Comparison of ENCODE assay signal across 14 cellular contexts in the genomic region with DNA sequence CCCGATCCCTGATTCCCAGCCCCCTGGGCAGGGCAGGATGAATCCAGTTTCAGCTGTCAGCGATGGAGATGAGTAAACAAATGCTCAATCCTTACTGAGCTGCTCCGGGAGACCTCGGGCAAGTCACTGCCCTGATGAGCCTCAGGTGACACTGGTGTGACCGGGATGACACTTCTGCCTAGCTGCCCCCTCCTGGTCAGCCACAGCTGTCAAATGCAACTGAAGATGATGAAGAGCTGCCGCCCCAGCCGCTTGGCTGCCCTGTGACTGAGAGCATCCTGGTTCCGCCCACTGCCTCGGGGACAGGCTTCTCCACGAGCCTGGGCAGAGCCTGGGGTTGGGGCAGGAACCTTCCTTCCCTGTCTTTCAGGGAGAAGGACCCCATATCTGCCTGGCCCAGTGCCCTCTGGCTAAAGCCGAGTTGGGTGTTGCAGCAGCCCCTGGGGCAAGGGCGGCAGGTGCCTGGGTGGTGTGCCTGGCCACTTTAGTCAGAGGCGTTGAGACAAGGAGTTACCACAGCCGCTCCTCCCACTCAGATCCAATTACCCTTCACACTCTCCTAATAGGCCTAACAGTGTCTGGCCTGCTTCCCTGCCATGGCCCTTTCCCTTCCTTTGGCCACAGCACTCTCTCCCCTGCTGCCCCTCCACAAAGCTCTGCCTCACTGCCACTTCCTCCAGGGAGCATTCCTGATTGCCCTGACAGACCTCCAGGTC. TPM values are rescaled to one million over a fixed set of nuclear protein-coding genes. Genes with fewer than 3 reads are reported as not detected.
DNase-seq lines count a peak whose midpoint lies in the region; ATAC-seq and TF ChIP-seq lines count a peak whose summit lies in the region.
"Had no signal": no experiment of that assay in that cellular context is flagged by ENCODE, and none has a peak within 500 bp of the region (broad histone marks: within the 10 kb centered on the region; RNA-seq: fewer than 3 reads in every experiment).

No MANE protein-coding gene starts in this region.

- H3K9me3 ChIP-seq in OCI-LY3 (ENCODE audit: insufficient read depth, low read length), result no peaks in the 10 kb centered on the region
- H3K9me3 ChIP-seq in right atrium auricular region, result no peaks in the 10 kb centered on the region
- H3K9me3 ChIP-seq: body of pancreas, esophagus muscularis mucosa had no signal

- peak; percentile 30 for DNase-seq in NCI-H2029 (lab: John Stamatoyannopoulos, UW)
- no peak for DNase-seq in NCI-H2029 treated with DMSO at 0.1 percent for 48 hours (lab: John Stamatoyannopoulos, UW)
- no peak for DNase-seq in right atrium auricular region (ENCODE audit: low spot score)
- no peak for DNase-seq in effector memory CD8-positive, alpha-beta T cell
- no peak for DNase-seq in pons (ENCODE audit: low spot score)
- no peak for DNase-seq in HFFc6
- DNase-seq: ACHN; body of pancreas; NCI-H1930; stimulated activated naive CD8-positive, alpha-beta T cell treated with anti-CD3 and anti-CD28 coated beads, Interleukin-15, amount 100 ng/mL, for 72 hours had no signal

- H3K4me2 ChIP-seq in OCI-LY3 (ENCODE audit: low read length), result peak overlapping the region; percentile 61

- no peaks in the 10 kb centered on the region for H4K20me1 ChIP-seq in OCI-LY3 (ENCODE audit: insufficient read depth, low read length)

- H3K36me3 ChIP-seq in OCI-LY3 (replicated peaks; ENCODE audit: low read depth, low read length) (no peaks in the 10 kb centered on the region), right atrium auricular region (no peaks in the 10 kb centered on the region)
- H3K36me3 ChIP-seq: esophagus muscularis mucosa had no signal

- no peak overlapping the region for H2AFZ ChIP-seq in OCI-LY3 (ENCODE audit: low read depth, low read length)

- no peaks in the 10 kb centered on the region for H3K79me2 ChIP-seq in OCI-LY3 (ENCODE audit: low read length)

- H3K9ac ChIP-seq in OCI-LY3 (ENCODE audit: low read length), result peak overlapping the region; percentile 73; the same call in 1 of the 2 replicates

- no peaks in the 10 kb centered on the region for H3K36me3 Mint-ChIP-seq in effector memory CD8-positive, alpha-beta T cell (ENCODE audit: insufficient read depth)
- H3K36me3 Mint-ChIP-seq in HFFc6 (ENCODE audit: low read depth), result no peaks in the 10 kb centered on the region

- H3K4me1 Mint-ChIP-seq in effector memory CD8-positive, alpha-beta T cell (ENCODE audit: low read depth in 2 of 2), result no peaks in the 10 kb centered on the region
- H3K4me1 Mint-ChIP-seq in HFFc6 (ENCODE audit: low read depth), result no peaks in the 10 kb centered on the region

- no peak overlapping the region for H3K27ac Mint-ChIP-seq in effector memory CD8-positive, alpha-beta T cell
- no peak overlapping the region for H3K27ac Mint-ChIP-seq in HFFc6
- H3K27ac Mint-ChIP-seq: stimulated activated naive CD8-positive, alpha-beta T cell treated with anti-CD3 and anti-CD28 coated beads, Interleukin-15, amount 100 ng/mL, for 72 hours had no signal

- ATAC-seq in effector memory CD8-positive, alpha-beta T cell (replicated peaks), result no peak
- ATAC-seq: body of pancreas; stimulated activated naive CD8-positive, alpha-beta T cell treated with anti-CD3 and anti-CD28 coated beads, Interleukin-15, amount 100 ng/mL, for 72 hours had no signal

- TF ChIP-seq CTCF in OCI-LY3 (IDR thresholded peaks at IDR 0.05; ENCODE audit: low read depth, low read length), result peak; percentile 14
- TF ChIP-seq CTCF in right atrium auricular region (IDR thresholded peaks at IDR 0.05), result no peak
- TF ChIP-seq CTCF in HFFc6 (IDR thresholded peaks at IDR 0.05), result no peak

- H3K4me3 ChIP-seq in OCI-LY3 (ENCODE audit: low read length), result no peak overlapping the region
- no peak overlapping the region for H3K4me3 ChIP-seq in right atrium auricular region
- H3K4me3 ChIP-seq: body of pancreas, esophagus muscularis mucosa had no signal

- peak overlapping the region; percentile 88 for H3K27ac ChIP-seq in OCI-LY3 (ENCODE audit: low read length)
- peak overlapping the region; percentile 58 to 63 for H3K27ac ChIP-seq in right atrium auricular region
- peak overlapping the region; percentile 72 for H3K27ac ChIP-seq in temporal lobe (ENCODE audit: low read depth, low read length)
- H3K27ac ChIP-seq: body of pancreas had no signal

- H3K27me3 ChIP-seq in OCI-LY3 (ENCODE audit: low read depth, low read length), result no peaks in the 10 kb centered on the region
- no peaks in the 10 kb centered on the region for H3K27me3 ChIP-seq in right atrium auricular region
- H3K27me3 ChIP-seq: body of pancreas, esophagus muscularis mucosa had no signal

- no peak overlapping the region for H3K4me3 Mint-ChIP-seq in effector memory CD8-positive, alpha-beta T cell
- H3K4me3 Mint-ChIP-seq in HFFc6, result no peak overlapping the region
- H3K4me3 Mint-ChIP-seq: activated T-helper 1 cell treated with anti-CD3 and anti-CD28 coated beads, Interleukin-12 subunit alpha, Interleukin-12 subunit beta, Interleukin-2, Interleukin-4 antibody, amounts not matched to agents 30 ng/mL and 10 ng/mL and 1 ng/mL, durations not matched to agents 14 hours and 24 hours and 36 hours; stimulated activated naive CD8-positive, alpha-beta T cell treated with anti-CD3 and anti-CD28 coated beads, Interleukin-15, amount 100 ng/mL, for 72 hours had no signal

- no peaks in the 10 kb centered on the region for H3K9me3 Mint-ChIP-seq in effector memory CD8-positive, alpha-beta T cell
- H3K9me3 Mint-ChIP-seq in HFFc6, result no peaks in the 10 kb centered on the region
- H3K9me3 Mint-ChIP-seq: activated T-helper 1 cell treated with anti-CD3 and anti-CD28 coated beads, Interleukin-12 subunit alpha, Interleukin-12 subunit beta, Interleukin-2, Interleukin-4 antibody, amounts not matched to agents 30 ng/mL and 10 ng/mL and 1 ng/mL, durations not matched to agents 14 hours and 24 hours and 36 hours; stimulated activated naive CD8-positive, alpha-beta T cell treated with anti-CD3 and anti-CD28 coated beads, Interleukin-15, amount 100 ng/mL, for 72 hours had no signal

- H3K4me1 ChIP-seq in OCI-LY3 (ENCODE audit: low read length) (peaks cover 83% of the 10 kb centered on the region), right atrium auricular region (peaks cover 0 to 16% of the 10 kb centered on the region in 2 donors)
- H3K4me1 ChIP-seq: body of pancreas had no signal

- peaks cover 0 to 7% of the 10 kb centered on the region in 2 donors for H3K27me3 Mint-ChIP-seq in effector memory CD8-positive, alpha-beta T cell
- peaks cover 29% of the 10 kb centered on the region for H3K27me3 Mint-ChIP-seq in HFFc6 (ENCODE audit: insufficient read depth)

RNA-seq across cellular contexts. Expression of a gene that starts 5.5 kb away (rescaled TPM):
- total RNA-seq in right atrium auricular region, result not detected
- not detected for total RNA-seq in temporal lobe
- not detected for total RNA-seq in HFFc6 (2021; fragmentation: NEBNext Ultra II Directional; extraction: Animal tissue kit (Norgen Biotek cat#: 25700))
- total RNA-seq: body of pancreas, esophagus muscularis mucosa had no signal

RNA-seq across cellular contexts. Expression of a gene that starts 37.2 kb away (rescaled TPM):
- total RNA-seq in right atrium auricular region (10 to 100 TPM; 33.0 to 34.4 TPM), temporal lobe (56.5 TPM)
- total RNA-seq in HFFc6 (2021; fragmentation: NEBNext Ultra II Directional; extraction: Animal tissue kit (Norgen Biotek cat#: 25700)), result 10 to 100 TPM; 37.5 to 49.0 (median 46.8) TPM

RNA-seq across cellular contexts. Expression of a gene that starts 37.3 kb away (rescaled TPM):
- 100 to 1,000 TPM; 106 to 153 TPM for total RNA-seq in right atrium auricular region
- 16.7 TPM for total RNA-seq in temporal lobe
- total RNA-seq in HFFc6 (2021; fragmentation: NEBNext Ultra II Directional; extraction: Animal tissue kit (Norgen Biotek cat#: 25700)), result 10 to 100 TPM; 28.0 to 34.2 (median 30.7) TPM

RNA-seq across cellular contexts. Expression of a gene that starts 37.7 kb away (rescaled TPM):
- total RNA-seq in right atrium auricular region (10 to 100 TPM; 17.1 to 17.8 TPM), temporal lobe (4.4 TPM)
- total RNA-seq in HFFc6 (2021; fragmentation: NEBNext Ultra II Directional; extraction: Animal tissue kit (Norgen Biotek cat#: 25700)), result not detected
- total RNA-seq: activated T-helper 1 cell treated with anti-CD3 and anti-CD28 coated beads, Interleukin-12 subunit alpha, Interleukin-12 subunit beta, Interleukin-2, Interleukin-4 antibody, amounts not matched to agents 30 ng/mL and 10 ng/mL and 1 ng/mL, durations not matched to agents 14 hours and 24 hours and 36 hours had no signal

RNA-seq across cellular contexts. Expression of a gene that starts 51.4 kb away (rescaled TPM):
- total RNA-seq in right atrium auricular region, result under 1 TPM in 1 of 2 donors, not detected in 1; 0.08 TPM
- not detected for total RNA-seq in temporal lobe
- total RNA-seq in HFFc6 (2021; fragmentation: NEBNext Ultra II Directional; extraction: Animal tissue kit (Norgen Biotek cat#: 25700)), result not detected
- total RNA-seq: body of pancreas, esophagus muscularis mucosa had no signal
